11 cellular contexts compared by ENCODE assay signal in the genomic region with DNA sequence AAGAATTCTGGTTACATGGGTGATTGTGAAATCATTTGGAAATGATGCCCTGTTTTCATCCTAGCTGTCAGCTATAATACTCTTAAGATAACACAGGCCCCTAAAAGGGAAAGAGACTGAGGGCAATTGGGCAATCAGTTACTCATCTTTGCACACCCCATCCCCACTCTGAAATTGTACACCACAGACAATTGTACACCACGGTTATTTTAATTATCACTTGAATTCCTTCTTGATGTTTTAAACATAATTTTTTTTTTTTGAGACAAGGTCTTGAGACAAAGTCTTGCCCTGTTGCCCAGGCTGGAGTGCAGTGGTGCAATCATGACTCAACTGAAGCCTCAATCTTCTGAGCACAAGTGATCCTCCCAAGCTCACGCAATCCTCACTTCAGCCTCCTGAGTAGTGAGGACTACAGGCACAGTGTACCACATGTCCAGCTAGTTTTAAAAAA.
DNase-seq lines count a peak whose midpoint lies in the region; ATAC-seq and TF ChIP-seq lines count a peak whose summit lies in the region.
"Had no signal": no experiment of that assay in that cellular context is flagged by ENCODE, and none has a peak within 500 bp of the region (broad histone marks: within the 10 kb centered on the region; RNA-seq: fewer than 3 reads in every experiment).

No MANE protein-coding gene starts in this region.

- POLR2A ChIA-PET in activated CD4-positive, alpha-beta T cell treated with anti-CD3 and anti-CD28 coated beads, Interleukin-2, amount 10 ng/mL, durations not matched to agents 7 days and 5 days (lab: Charles Lee), result no interaction called here

- no peaks in the 10 kb centered on the region for H3K27me3 Mint-ChIP-seq in activated CD4-positive, alpha-beta T cell treated with anti-CD3 and anti-CD28 coated beads, Interleukin-2, amount 10 ng/mL, durations not matched to agents 7 days and 5 days

- no peak overlapping the region for H3K9ac ChIP-seq in skeletal muscle satellite cell (ENCODE audit: low read depth, low read length)

- H3K27me3 ChIP-seq in skeletal muscle satellite cell (ENCODE audit: control insufficient read depth, insufficient read depth, low read length), result no peaks in the 10 kb centered on the region

- H3K4me3 ChIP-seq in foreskin fibroblast (ENCODE audit: low read depth in 1 of 2, low read length in 2 of 2) (no peak overlapping the region), skeletal muscle satellite cell (ENCODE audit: low read length) (no peak overlapping the region)

- H3K4me1 ChIP-seq in skeletal muscle satellite cell (ENCODE audit: control insufficient read depth, insufficient read depth, low read length), result peaks cover 34% of the 10 kb centered on the region

- H3K4me3 Mint-ChIP-seq in activated CD4-positive, alpha-beta T cell treated with anti-CD3 and anti-CD28 coated beads, Interleukin-2, amount 10 ng/mL, durations not matched to agents 7 days and 5 days, result no peak overlapping the region
- H3K4me3 Mint-ChIP-seq: brain, nephron had no signal

- DNase-seq in GOT3 (lab: John Stamatoyannopoulos, UW) (peak; percentile 18), T1000 (lab: John Stamatoyannopoulos, UW) (peak; percentile 28), foreskin fibroblast (peak; percentile 94 to 95), NCI-H1092 treated with DMSO at 0.1 percent for 48 hours (lab: John Stamatoyannopoulos, UW) (no peak)
- no peak for DNase-seq in activated CD4-positive, alpha-beta T cell treated with anti-CD3 and anti-CD28 coated beads, Interleukin-2, amount 10 ng/mL, durations not matched to agents 7 days and 5 days
- DNase-seq: NCI-H2107 had no signal

- H3K9me3 ChIP-seq in skeletal muscle satellite cell (replicated peaks; ENCODE audit: low read length), result no peaks in the 10 kb centered on the region

- CTCF ChIA-PET in activated CD4-positive, alpha-beta T cell treated with anti-CD3 and anti-CD28 coated beads, Interleukin-2, amount 10 ng/mL, durations not matched to agents 7 days and 5 days (lab: Charles Lee), result no interaction called here

- no peak overlapping the region for H3K27ac Mint-ChIP-seq in activated CD4-positive, alpha-beta T cell treated with anti-CD3 and anti-CD28 coated beads, Interleukin-2, amount 10 ng/mL, durations not matched to agents 7 days and 5 days
- H3K27ac Mint-ChIP-seq: brain, nephron had no signal

- H3K4me2 ChIP-seq in skeletal muscle satellite cell (ENCODE audit: low read length), result peak overlapping the region; percentile 22

- H3K36me3 Mint-ChIP-seq in activated CD4-positive, alpha-beta T cell treated with anti-CD3 and anti-CD28 coated beads, Interleukin-2, amount 10 ng/mL, durations not matched to agents 7 days and 5 days (ENCODE audit: low read depth), result no peaks in the 10 kb centered on the region
- H3K36me3 Mint-ChIP-seq: brain had no signal

- no peak for TF ChIP-seq CTCF in foreskin fibroblast (IDR thresholded peaks at IDR 0.05; ENCODE audit: low read depth, low read length)

- no peaks in the 10 kb centered on the region for H3K9me3 Mint-ChIP-seq in activated CD4-positive, alpha-beta T cell treated with anti-CD3 and anti-CD28 coated beads, Interleukin-2, amount 10 ng/mL, durations not matched to agents 7 days and 5 days
- H3K9me3 Mint-ChIP-seq: brain, nephron had no signal

- no peak for ATAC-seq in GM21381 (IDR thresholded peaks at IDR 0.05; ENCODE audit: unreplicated experiment)
- ATAC-seq in GM19467 (IDR thresholded peaks at IDR 0.05; ENCODE audit: unreplicated experiment), result no peak

- H3K4me1 Mint-ChIP-seq in activated CD4-positive, alpha-beta T cell treated with anti-CD3 and anti-CD28 coated beads, Interleukin-2, amount 10 ng/mL, durations not matched to agents 7 days and 5 days, result no peaks in the 10 kb centered on the region

- H3K36me3 ChIP-seq in skeletal muscle satellite cell (ENCODE audit: insufficient read depth, low read length), result no peaks in the 10 kb centered on the region

Comparison
In these comparisons a context has a peak if more than half of its experiments do, and no peak if none do; other contexts are left out.
1. DNase-seq: peak in GOT3 (single experiment), T1000 (single experiment) and foreskin fibroblast (2 of 2); none in NCI-H1092 treated with DMSO at 0.1 percent for 48 hours (single experiment) and activated CD4-positive, alpha-beta T cell treated with anti-CD3 and anti-CD28 coated beads, Interleukin-2, amount 10 ng/mL, durations not matched to agents 7 days and 5 days (single experiment).